In genomic region chr16:31216116-31216469, GRCh38 we compare ENCODE assay signal across 12 cellular contexts. TPM values are rescaled to one million over a fixed set of nuclear protein-coding genes. Genes with fewer than 3 reads are reported as not detected.
DNase-seq lines count a peak whose midpoint lies in the region; TF ChIP-seq lines count a peak whose summit lies in the region.
"Had no signal": no experiment of that assay in that cellular context is flagged by ENCODE, and none has a peak within 500 bp of the region (broad histone marks: within the 10 kb centered on the region; RNA-seq: fewer than 3 reads in every experiment).

No MANE protein-coding gene starts in this region.

- no peaks in the 10 kb centered on the region for H3K36me3 Mint-ChIP-seq in neural progenitor cell

- POLR2A ChIA-PET in HEK293T (lab: Yijun Ruan, JAX), result interaction anchor here (0.7 to 2.0 kb wide), 2 partner anchors 9 to 36 kb away, joined by 3 to 8 read pairs; partner anchors contain the start of gene FUS

- no peak for TF ChIP-seq CTCF in coronary artery (IDR thresholded peaks at IDR 0.05)
- no peak for TF ChIP-seq CTCF in neural progenitor cell (IDR thresholded peaks at IDR 0.05)

- H3K4me3 ChIP-seq in BLaER1 (peak overlapping the region; percentile 64; the same call in 1 of the 2 replicates), HUES64 (ENCODE audit: low read length) (peak overlapping the region; percentile 69), coronary artery (peak overlapping the region; percentile 70), neural progenitor cell (peak overlapping the region; percentile 51)

- WGBS in HUES64, result 10% methylated on average over 10 of the region's 10 CpGs

- H3K9me3 ChIP-seq in BLaER1 (no peaks in the 10 kb centered on the region), HUES64 (ENCODE audit: insufficient read depth, low read depth, low read length) (no peaks in the 10 kb centered on the region), neural progenitor cell (ENCODE audit: low read depth) (no peaks in the 10 kb centered on the region)

- H3K4me2 ChIP-seq in BLaER1 (peak overlapping the region; percentile 91), neural progenitor cell (peak overlapping the region; percentile 87)

- no peak overlapping the region for H2AFZ ChIP-seq in neural progenitor cell (replicated peaks)

- CTCF ChIA-PET in HEK293T (lab: Yijun Ruan, JAX), result interaction anchor here (0.5 to 1.1 kb wide), 4 partner anchors 13 to 244 kb away, joined by 3 to 5 read pairs (median 4); partner anchors contain the start of gene PYCARD

- H3F3A ChIP-seq in neural progenitor cell (ENCODE audit: low read depth), result peaks cover 9% of the 10 kb centered on the region

- H3K27me3 Mint-ChIP-seq in neural progenitor cell (ENCODE audit: insufficient read depth, low read depth), result peaks cover 69% of the 10 kb centered on the region

- H3K27me3 ChIP-seq in BLaER1 (peaks cover 43% of the 10 kb centered on the region), HUES64 (ENCODE audit: insufficient read depth, low read length) (peaks cover 56% of the 10 kb centered on the region), neural progenitor cell (peaks cover 79% of the 10 kb centered on the region)

- no peaks in the 10 kb centered on the region for H3K9me3 Mint-ChIP-seq in neural progenitor cell

- H3K4me3 Mint-ChIP-seq in neural progenitor cell, result peak overlapping the region; percentile 79

- H3K36me3 ChIP-seq in BLaER1 (no peaks in the 10 kb centered on the region), HUES64 (ENCODE audit: insufficient read depth, low read length) (no peaks in the 10 kb centered on the region), neural progenitor cell (no peaks in the 10 kb centered on the region)

- H4K20me1 ChIP-seq in BLaER1, result peaks cover 18% of the 10 kb centered on the region
- H4K20me1 ChIP-seq in neural progenitor cell (ENCODE audit: low read depth), result peaks cover 16% of the 10 kb centered on the region

- H3K9ac ChIP-seq in BLaER1 (no peak overlapping the region), HUES64 (ENCODE audit: low read depth, low read length) (no peak overlapping the region), neural progenitor cell (no peak overlapping the region)

- peaks cover 52% of the 10 kb centered on the region for H3K4me1 ChIP-seq in BLaER1
- H3K4me1 ChIP-seq in HUES64 (ENCODE audit: insufficient read depth, low read length), result peaks cover 5% of the 10 kb centered on the region; the same call in 1 of the 2 replicates
- H3K4me1 ChIP-seq in neural progenitor cell, result peaks cover 23% of the 10 kb centered on the region

- H3K27ac Mint-ChIP-seq in neural progenitor cell, result no peak overlapping the region

- no peaks in the 10 kb centered on the region for H3K79me2 ChIP-seq in neural progenitor cell (ENCODE audit: low read depth)

- no peak overlapping the region for H3K27ac ChIP-seq in BLaER1
- no peak overlapping the region for H3K27ac ChIP-seq in HUES64 (ENCODE audit: low read depth, low read length)
- no peak overlapping the region for H3K27ac ChIP-seq in coronary artery
- H3K27ac ChIP-seq in neural progenitor cell, result no peak overlapping the region

- H3K4me1 Mint-ChIP-seq in neural progenitor cell, result peaks cover 11% of the 10 kb centered on the region

- DNase-seq in coronary artery (ENCODE audit: low spot score), result no peak
- no peak for DNase-seq in neural progenitor cell (ENCODE audit: low spot score)
- DNase-seq in SW 1271 (lab: John Stamatoyannopoulos, UW), result no peak
- DNase-seq in HEK293T (ENCODE audit: extremely low spot score), result no peak
- DNase-seq in NCI-H2029 treated with DMSO at 0.1 percent for 48 hours (lab: John Stamatoyannopoulos, UW), result no peak
- no peak for DNase-seq in MV-4-11 (lab: John Stamatoyannopoulos, UW)
- DNase-seq: DMS153, HCEC 1CT, NCI-H187 treated with DMSO at 0.1 percent for 48 hours had no signal

TF ChIP-seq in HEK293T, 16 proteins besides CTCF, POLR2A, EP300 and RAD21:
- TF ChIP-seq TARDBP (IDR thresholded peaks at IDR 0.05), result no peak
- no peak for TF ChIP-seq CTBP1 (IDR thresholded peaks at IDR 0.05; ENCODE audit: borderline replicate concordance)

RNA-seq across cellular contexts. Expression of gene PYDC1, which starts 0.8 kb away (rescaled TPM):
- polyA plus RNA-seq in HUES64 (2013, experiment 1 of 2), result not detected
- polyA plus RNA-seq in HUES64 (2013, experiment 2 of 2), result 1.9 TPM
- total RNA-seq in neural progenitor cell (ENCODE audit: low replicate concordance), result not detected in 2 replicates
- total RNA-seq: Right ventricle myocardium inferior had no signal

RNA-seq across cellular contexts. Expression of gene TRIM72, which starts 2.2 kb away (rescaled TPM):
- polyA plus RNA-seq in HUES64 (2013, experiment 1 of 2), result 0.30 TPM
- 0.13 TPM for polyA plus RNA-seq in HUES64 (2013, experiment 2 of 2)
- 0.07 TPM in 1 of 2 replicates, not detected in the other for total RNA-seq in neural progenitor cell (ENCODE audit: low replicate concordance)

RNA-seq across cellular contexts. Expression of gene PYCARD, which starts 13.5 kb away (rescaled TPM):
- 17.3 TPM for polyA plus RNA-seq in HUES64 (2013, experiment 1 of 2)
- 17.6 TPM for polyA plus RNA-seq in HUES64 (2013, experiment 2 of 2)
- 0.81 TPM in 1 of 2 replicates, not detected in the other for total RNA-seq in neural progenitor cell (ENCODE audit: low replicate concordance)

RNA-seq across cellular contexts. Expression of gene FUS, which starts 36.2 kb away (rescaled TPM):
- polyA plus RNA-seq in HUES64 (2013, experiment 1 of 2), result 535 TPM
- 528 TPM for polyA plus RNA-seq in HUES64 (2013, experiment 2 of 2)
- 81.7 and 127 TPM in 2 replicates for total RNA-seq in neural progenitor cell (ENCODE audit: low replicate concordance)

RNA-seq across cellular contexts. Expression of gene ITGAM, which starts 43.7 kb away (rescaled TPM):
- 0.30 TPM for polyA plus RNA-seq in HUES64 (2013, experiment 1 of 2)
- 1.1 TPM for polyA plus RNA-seq in HUES64 (2013, experiment 2 of 2)
- not detected in 2 replicates for total RNA-seq in neural progenitor cell (ENCODE audit: low replicate concordance)
